ENCODE assay signal across 28 cellular contexts in the genomic region with DNA sequence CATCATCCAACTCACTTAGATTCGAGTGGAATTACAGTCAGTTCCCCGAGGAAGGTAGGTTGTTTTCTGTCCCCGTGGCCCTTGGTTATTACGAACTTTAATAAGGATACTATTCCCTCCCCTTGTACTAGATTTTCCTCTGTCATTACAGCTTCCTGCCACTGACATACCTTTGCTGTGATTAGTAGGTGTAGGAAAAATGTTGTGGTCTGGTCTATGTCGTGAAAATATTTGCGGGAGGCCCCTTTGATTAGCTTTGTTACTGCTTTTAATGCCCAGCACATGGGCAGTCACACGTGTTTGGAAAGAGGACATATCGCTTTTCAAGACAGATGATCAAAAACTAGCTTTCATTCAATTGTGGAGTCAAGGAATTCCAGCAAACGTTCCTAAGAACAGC.
A peak's percentile ranks its signal among the peaks of the same experiment; 100 is the strongest.
DNase-seq lines count a peak whose midpoint lies in the region; ATAC-seq and TF ChIP-seq lines count a peak whose summit lies in the region.
"Had no signal": no experiment of that assay in that cellular context is flagged by ENCODE, and none has a peak within 500 bp of the region (broad histone marks: within the 10 kb centered on the region; RNA-seq: fewer than 3 reads in every experiment).

No MANE protein-coding gene starts in this region.

- CTCF ChIA-PET in RWPE1 (lab: Yijun Ruan, JAX): no interaction called here

- no peak overlapping the region for H3K4me3 ChIP-seq in epithelial cell of esophagus (ENCODE audit: low read length)
- H3K4me3 ChIP-seq: cardiac muscle cell, colonic mucosa, hepatocyte, left lung, Peyer's patch, prostate gland, sigmoid colon had no signal

- POLR2A ChIA-PET in RWPE1 (lab: Yijun Ruan, JAX; ENCODE audit: low non-redundant PET): no interaction called here

- no peak for ATAC-seq in HG03045 (IDR thresholded peaks at IDR 0.05; ENCODE audit: unreplicated experiment)
- ATAC-seq: left lung; stimulated activated effector memory CD8-positive, alpha-beta T cell treated with anti-CD3 and anti-CD28 coated beads, Interleukin-12 subunit alpha, Interleukin-12 subunit beta, amount 100 ng/mL, for 72 hours had no signal

- no peak overlapping the region for H3K27ac ChIP-seq in RWPE1
- H3K27ac ChIP-seq: C4-2B, cardiac muscle cell, colonic mucosa, hepatocyte, left lung, Peyer's patch, prostate gland, sigmoid colon had no signal

- no peak for TF ChIP-seq CTCF in RWPE1 (conservative IDR thresholded peaks at IDR 0.05; ENCODE audit: low read depth)
- no peak for TF ChIP-seq CTCF in epithelial cell of esophagus (IDR thresholded peaks at IDR 0.05; ENCODE audit: insufficient read depth, low read depth, low read length, missing control alignments)

- DNase-seq in HS-27A (ENCODE audit: low read depth): peak; percentile 51
- peak; percentile 57 for DNase-seq in RWPE1 (ENCODE audit: low spot score)
- peak; percentile 21 for DNase-seq in epithelial cell of esophagus (ENCODE audit: low read depth)
- no peak for DNase-seq in GOT3 (lab: John Stamatoyannopoulos, UW)
- DNase-seq in amygdala (lab: John Stamatoyannopoulos, UW): no peak
- no peak for DNase-seq in activated T-cell treated with anti-CD3 and anti-CD28 coated beads for 4 hours
- DNase-seq: activated CD4-positive, alpha-beta T cell treated with anti-CD3 and anti-CD28 coated beads for 4 hours; activated naive CD4-positive, alpha-beta T cell treated with anti-CD3 and anti-CD28 coated beads for 36 hours; amniotic stem cell; colonic mucosa; DMS79; effector memory CD4-positive, alpha-beta T cell; foreskin melanocyte; Kasumi-1; left lung; NCI-H1092; NCI-H1694 treated with DMSO at 0.1 percent for 48 hours; NCI-H526 treated with DMSO at 0.1 percent for 48 hours; Peyer's patch; sigmoid colon; stimulated activated CD4-positive, alpha-beta T cell treated with anti-CD3 and anti-CD28 coated beads, Interleukin-4, amount 100 ng/mL, for 24 hours; T-helper 2 cell had no signal

Comparison
In these comparisons a context has a peak if more than half of its experiments do, and no peak if none do; other contexts are left out.
1. DNase-seq: peak in HS-27A (single experiment), RWPE1 (single experiment) and epithelial cell of esophagus (single experiment); none in GOT3 (single experiment), amygdala (0 of 56) and activated T-cell treated with anti-CD3 and anti-CD28 coated beads for 4 hours (single experiment).